15 cellular contexts compared by ENCODE assay signal in genomic region chr22:22291129-22291806, GRCh38. TPM values are rescaled to one million over a fixed set of nuclear protein-coding genes. Genes with fewer than 3 reads are reported as not detected.
"Had no signal": no experiment of that assay in that cellular context is flagged by ENCODE, and none has a peak within 500 bp of the region (broad histone marks: within the 10 kb centered on the region; RNA-seq: fewer than 3 reads in every experiment).

No MANE protein-coding gene starts in this region.

RNA-seq across cellular contexts. Expression of gene VPREB1, which starts 46.7 kb away (rescaled TPM):
- total RNA-seq: activated B cell treated with CpG ODN at 0.5 μM for 24 hours; activated CD4-positive, alpha-beta memory T cell treated with anti-CD3 and anti-CD28 coated beads for 36 hours; activated CD4-positive, alpha-beta T cell treated with anti-CD3 and anti-CD28 coated beads, Interleukin-2, amount 10 ng/mL, durations not matched to agents 24 days and 14 days; activated CD8-positive, alpha-beta memory T cell treated with anti-CD3 and anti-CD28 coated beads for 36 hours; activated CD8-positive, alpha-beta T cell treated with anti-CD3 and anti-CD28 coated beads for 36 hours; activated naive CD4-positive, alpha-beta T cell treated with anti-CD3 and anti-CD28 coated beads for 36 hours; activated naive CD4-positive, alpha-beta T cell treated with anti-CD3 and anti-CD28 coated beads, Interleukin-2, amount 50 U/mL, for 72 hours; activated naive CD8-positive, alpha-beta T cell treated with anti-CD3 and anti-CD28 coated beads for 36 hours; activated T-cell treated with anti-CD3 and anti-CD28 coated beads, Interleukin-2, amount 50 U/mL, for 4 hours; activated T-cell treated with anti-CD3 and anti-CD28 coated beads, Interleukin-2, amount 50 U/mL, for 72 hours; activated T-helper 1 cell treated with anti-CD3 and anti-CD28 coated beads, Interleukin-12 subunit alpha, Interleukin-12 subunit beta, Interleukin-2, Interleukin-4 antibody, amounts not matched to agents 30 ng/mL and 10 ng/mL and 1 ng/mL, durations not matched to agents 14 hours and 24 hours and 36 hours; activated T-helper 17 cell treated with anti-CD3 and anti-CD28 coated beads, Interleukin-2, amount 50 U/mL, for 72 hours; ascending aorta; bronchial epithelial cell; cardiac muscle cell had no signal
- polyA plus RNA-seq: cardiac muscle cell had no signal
